ENCODE assay signal across 27 cellular contexts in the genomic region with DNA sequence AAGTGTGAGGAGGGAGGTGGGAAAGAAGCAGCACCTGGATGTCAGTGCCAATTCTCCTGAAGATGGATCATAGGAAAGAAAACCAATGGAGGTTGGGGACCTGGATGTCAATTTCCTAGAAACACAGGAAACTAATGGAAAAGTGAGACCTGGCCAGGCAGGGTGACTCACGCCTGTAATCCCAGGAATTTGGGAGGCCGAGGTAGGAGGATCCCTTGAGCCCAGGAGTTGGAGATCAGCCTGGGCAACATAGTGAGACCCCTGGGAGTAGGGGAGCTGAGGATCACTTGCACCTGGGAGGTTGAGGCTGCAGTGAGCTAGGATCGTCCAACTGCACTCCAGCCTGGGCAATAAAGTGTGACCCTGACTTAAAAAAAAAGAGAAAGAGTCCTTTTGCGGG.
"Had no signal": no experiment of that assay in that cellular context is flagged by ENCODE, and none has a peak within 500 bp of the region (broad histone marks: within the 10 kb centered on the region; RNA-seq: fewer than 3 reads in every experiment).

No MANE protein-coding gene starts in this region.

- H3K36me3 ChIP-seq: neural progenitor cell, ovary, spleen, stomach, thoracic aorta, thyroid gland, tibial nerve, upper lobe of left lung, vagina had no signal

- H2AFZ ChIP-seq: neural progenitor cell, parathyroid adenoma had no signal

- H3K4me1 ChIP-seq: neural progenitor cell, parathyroid adenoma, psoas muscle, spleen, stomach, thyroid gland, tibial nerve, upper lobe of left lung, vagina had no signal

- H3K27ac ChIP-seq: neural progenitor cell, ovary, parathyroid adenoma, psoas muscle, skin epidermis, spleen, stomach, thoracic aorta, thyroid gland, tibial nerve, upper lobe of left lung, vagina had no signal

- H3K27me3 Mint-ChIP-seq: progenitor cell of endocrine pancreas; stimulated activated naive B cell treated with anti-CD40 and anti-IgM and Interleukin-4, amounts not matched to agents 10 μg/mL and 1 μg/mL and 100 μg/mL, for 72 hours; stimulated activated naive CD8-positive, alpha-beta T cell treated with anti-CD3 and anti-CD28 coated beads, Interleukin-15, Interleukin-2, amounts not matched to agents 100 ng/mL and 50 ng/mL, for 24 hours had no signal

- H3K27me3 ChIP-seq: neural progenitor cell, ovary, spleen, stomach, thyroid gland, tibial nerve, upper lobe of left lung, vagina had no signal

- H3K4me2 ChIP-seq: neural progenitor cell, smooth muscle cell had no signal

- H3K79me2 ChIP-seq: parathyroid adenoma had no signal

- ATAC-seq: natural killer cell; psoas muscle; right cardiac atrium; sciatic nerve; stimulated activated effector memory CD8-positive, alpha-beta T cell treated with anti-CD3 and anti-CD28 coated beads, Interleukin-12 subunit alpha, Interleukin-12 subunit beta, amount 100 ng/mL, for 72 hours; stimulated activated naive B cell treated with anti-CD40 and anti-IgM and Interleukin-4, amounts not matched to agents 10 μg/mL and 1 μg/mL and 100 μg/mL, for 72 hours had no signal

- H3K9me3 Mint-ChIP-seq: natural killer cell; stimulated activated effector memory CD8-positive, alpha-beta T cell treated with anti-CD3 and anti-CD28 coated beads, Interleukin-12 subunit alpha, Interleukin-12 subunit beta, amount 100 ng/mL, for 72 hours had no signal

- FAIRE-seq: urothelium cell line had no signal

- H3K9me3 ChIP-seq: ovary, psoas muscle, thoracic aorta, thyroid gland, vagina had no signal

- H3K4me1 Mint-ChIP-seq: natural killer cell; nephron; neural progenitor cell; stimulated activated effector memory CD8-positive, alpha-beta T cell treated with anti-CD3 and anti-CD28 coated beads, Interleukin-12 subunit alpha, Interleukin-12 subunit beta, amount 100 ng/mL, for 72 hours had no signal

- H3K4me3 Mint-ChIP-seq: natural killer cell; nephron; neural progenitor cell; stimulated activated effector memory CD8-positive, alpha-beta T cell treated with anti-CD3 and anti-CD28 coated beads, Interleukin-12 subunit alpha, Interleukin-12 subunit beta, amount 100 ng/mL, for 72 hours; stimulated activated naive B cell treated with anti-CD40 and anti-IgM and Interleukin-4, amounts not matched to agents 10 μg/mL and 1 μg/mL and 100 μg/mL, for 72 hours; stimulated activated naive CD8-positive, alpha-beta T cell treated with anti-CD3 and anti-CD28 coated beads, Interleukin-15, Interleukin-2, amounts not matched to agents 100 ng/mL and 50 ng/mL, for 24 hours had no signal

- DNase-seq: natural killer cell; occipital lobe; ovary; psoas muscle; right cardiac atrium; spleen; stimulated activated CD4-positive, alpha-beta T cell treated with anti-CD3 and anti-CD28 coated beads, Interleukin-12 subunit alpha, Interleukin-12 subunit beta, amount 100 ng/mL, for 4 hours; stimulated activated CD4-positive, alpha-beta T cell treated with anti-CD3 and anti-CD28 coated beads, Interleukin-1b, Interleukin-23, amount 100 ng/mL, for 48 hours; stimulated activated CD4-positive, alpha-beta T cell treated with anti-CD3 and anti-CD28 coated beads, Interleukin-4, amount 100 ng/mL, for 1 hour; stimulated activated naive B cell treated with anti-CD40 and anti-IgM and Interleukin-4, amounts not matched to agents 10 μg/mL and 1 μg/mL and 100 μg/mL, for 72 hours; stimulated activated naive CD4-positive, alpha-beta T cell treated with Interleukin-2 at 50 U/mL for 16 hours; stomach; thyroid gland had no signal

- H3K4me3 ChIP-seq: neural progenitor cell, ovary, psoas muscle, skin epidermis, smooth muscle cell, spleen, stomach, thoracic aorta, thyroid gland, tibial nerve, upper lobe of left lung, vagina had no signal

- H3K36me3 Mint-ChIP-seq: natural killer cell; neural progenitor cell; stimulated activated effector memory CD8-positive, alpha-beta T cell treated with anti-CD3 and anti-CD28 coated beads, Interleukin-12 subunit alpha, Interleukin-12 subunit beta, amount 100 ng/mL, for 72 hours; stimulated activated naive B cell treated with anti-CD40 and anti-IgM and Interleukin-4, amounts not matched to agents 10 μg/mL and 1 μg/mL and 100 μg/mL, for 72 hours had no signal

- H3K9ac ChIP-seq: neural progenitor cell, parathyroid adenoma had no signal

- H3K27ac Mint-ChIP-seq: natural killer cell; nephron; neural progenitor cell; progenitor cell of endocrine pancreas; stimulated activated effector memory CD8-positive, alpha-beta T cell treated with anti-CD3 and anti-CD28 coated beads, Interleukin-12 subunit alpha, Interleukin-12 subunit beta, amount 100 ng/mL, for 72 hours; stimulated activated naive B cell treated with anti-CD40 and anti-IgM and Interleukin-4, amounts not matched to agents 10 μg/mL and 1 μg/mL and 100 μg/mL, for 72 hours; stimulated activated naive CD8-positive, alpha-beta T cell treated with anti-CD3 and anti-CD28 coated beads, Interleukin-15, Interleukin-2, amounts not matched to agents 100 ng/mL and 50 ng/mL, for 24 hours had no signal
